In genomic region chr15:92770641-92771040, GRCh38 we compare ENCODE assay signal across 15 cellular contexts.
DNase-seq lines count a peak whose midpoint lies in the region; ATAC-seq and TF ChIP-seq lines count a peak whose summit lies in the region.
"Had no signal": no experiment of that assay in that cellular context is flagged by ENCODE, and none has a peak within 500 bp of the region (broad histone marks: within the 10 kb centered on the region; RNA-seq: fewer than 3 reads in every experiment).

No MANE protein-coding gene starts in this region.

- DNase-seq in HEK293T (ENCODE audit: extremely low spot score): no peak
- DNase-seq in SK-N-DZ (ENCODE audit: low spot score): peak; percentile 72
- peak; percentile 66 for DNase-seq in osteoblast (ENCODE audit: insufficient read length, low spot score, missing footprints)
- no peak for DNase-seq in NCI-H1436 treated with DMSO at 0.1 percent for 48 hours (lab: John Stamatoyannopoulos, UW)
- DNase-seq in activated CD4-positive, CD25-positive, alpha-beta regulatory T cell treated with anti-CD3 and anti-CD28 coated beads, Interleukin-2, amount 50 U/mL, for 72 hours: no peak
- no peak for DNase-seq in activated CD8-positive, alpha-beta T cell treated with anti-CD3 and anti-CD28 coated beads for 36 hours
- DNase-seq: C1 segment of cervical spinal cord; Calu3; CD4-positive, alpha-beta T cell; COR-L47; DMS53; DMS79 treated with DMSO at 0.1 percent for 48 hours; GOT3 had no signal

- no peaks in the 10 kb centered on the region for H3K79me2 ChIP-seq in osteoblast (ENCODE audit: insufficient read depth, low read length)

- no peaks in the 10 kb centered on the region for H3K36me3 Mint-ChIP-seq in activated CD8-positive, alpha-beta T cell treated with anti-CD3 and anti-CD28 coated beads for 36 hours (ENCODE audit: low read depth)

- H3K4me2 ChIP-seq in osteoblast (ENCODE audit: insufficient read depth, low read length): no peak overlapping the region

- ATAC-seq in HG03460 (IDR thresholded peaks at IDR 0.05; ENCODE audit: unreplicated experiment): no peak
- no peak for ATAC-seq in activated CD8-positive, alpha-beta T cell treated with anti-CD3 and anti-CD28 coated beads for 36 hours

- no peaks in the 10 kb centered on the region for H3K4me1 ChIP-seq in osteoblast (ENCODE audit: insufficient read depth, low read length)
- H3K4me1 ChIP-seq: HAP-1 had no signal

- no peak overlapping the region for H3K4me3 Mint-ChIP-seq in activated CD8-positive, alpha-beta T cell treated with anti-CD3 and anti-CD28 coated beads for 36 hours
- H3K4me3 Mint-ChIP-seq: CD4-positive, alpha-beta T cell had no signal

- H3K9me3 ChIP-seq in osteoblast (ENCODE audit: low read depth, low read length): no peaks in the 10 kb centered on the region
- H3K9me3 ChIP-seq: HAP-1 had no signal

- POLR2A ChIA-PET in HEK293T (lab: Yijun Ruan, JAX): no interaction called here
- POLR2A ChIA-PET in activated CD8-positive, alpha-beta T cell treated with anti-CD3 and anti-CD28 coated beads for 36 hours (lab: Charles Lee): no interaction called here

- H3K27me3 Mint-ChIP-seq in activated CD8-positive, alpha-beta T cell treated with anti-CD3 and anti-CD28 coated beads for 36 hours: no peaks in the 10 kb centered on the region
- H3K27me3 Mint-ChIP-seq: CD4-positive, alpha-beta T cell had no signal

- H3K27ac Mint-ChIP-seq in activated CD8-positive, alpha-beta T cell treated with anti-CD3 and anti-CD28 coated beads for 36 hours: no peak overlapping the region
- H3K27ac Mint-ChIP-seq: CD4-positive, alpha-beta T cell had no signal

- no peak overlapping the region for H3K4me3 ChIP-seq in osteoblast (ENCODE audit: insufficient read depth, low read length)
- H3K4me3 ChIP-seq: HAP-1 had no signal

- H3K9me3 Mint-ChIP-seq in activated CD8-positive, alpha-beta T cell treated with anti-CD3 and anti-CD28 coated beads for 36 hours: no peaks in the 10 kb centered on the region
- H3K9me3 Mint-ChIP-seq: CD4-positive, alpha-beta T cell had no signal

- no peaks in the 10 kb centered on the region for H3K4me1 Mint-ChIP-seq in activated CD8-positive, alpha-beta T cell treated with anti-CD3 and anti-CD28 coated beads for 36 hours (ENCODE audit: low read depth)

- no peaks in the 10 kb centered on the region for H3K36me3 ChIP-seq in osteoblast (ENCODE audit: insufficient read depth, low read length)
- H3K36me3 ChIP-seq: HAP-1 had no signal

- H4K20me1 ChIP-seq in osteoblast (ENCODE audit: insufficient read depth, low read length): no peaks in the 10 kb centered on the region

- H3K27ac ChIP-seq in osteoblast (ENCODE audit: low read depth, low read length): no peak overlapping the region

- intact Hi-C loops in activated CD8-positive, alpha-beta T cell treated with anti-CD3 and anti-CD28 coated beads for 36 hours (cut with micrococcal nuclease): no loop called here

- no peak for TF ChIP-seq CTCF in osteoblast (IDR thresholded peaks at IDR 0.05; ENCODE audit: extremely low read depth, low read depth, low read length)
- no peak for TF ChIP-seq CTCF in activated CD8-positive, alpha-beta T cell treated with anti-CD3 and anti-CD28 coated beads for 36 hours (IDR thresholded peaks at IDR 0.05)

- H3K27me3 ChIP-seq in osteoblast (ENCODE audit: insufficient read depth, low read length): no peaks in the 10 kb centered on the region

- CTCF ChIA-PET in HEK293T (lab: Yijun Ruan, JAX): no interaction called here
- CTCF ChIA-PET in activated CD8-positive, alpha-beta T cell treated with anti-CD3 and anti-CD28 coated beads for 36 hours (lab: Charles Lee): interaction anchor here (1.0 kb wide), 1 partner anchor 27 kb away, joined by 3 read pairs; no protein-coding TSS in a partner anchor

- no peak overlapping the region for H2AFZ ChIP-seq in osteoblast (ENCODE audit: low read length)

TF ChIP-seq in HEK293T, 16 proteins besides CTCF, POLR2A, EP300 and RAD21:
- no peak for TF ChIP-seq SUZ12 (IDR thresholded peaks at IDR 0.05)
- TF ChIP-seq PKNOX1 (IDR thresholded peaks at IDR 0.05): peak; percentile 80

Comparison
In these comparisons a context has a peak if more than half of its experiments do, and no peak if none do; other contexts are left out.
1. DNase-seq: peak in SK-N-DZ (single experiment) and osteoblast (single experiment); none in HEK293T (single experiment), NCI-H1436 treated with DMSO at 0.1 percent for 48 hours (single experiment), activated CD4-positive, CD25-positive, alpha-beta regulatory T cell treated with anti-CD3 and anti-CD28 coated beads, Interleukin-2, amount 50 U/mL, for 72 hours (single experiment) and activated CD8-positive, alpha-beta T cell treated with anti-CD3 and anti-CD28 coated beads for 36 hours (single experiment).